8 cellular contexts compared by ENCODE assay signal in the genomic region with DNA sequence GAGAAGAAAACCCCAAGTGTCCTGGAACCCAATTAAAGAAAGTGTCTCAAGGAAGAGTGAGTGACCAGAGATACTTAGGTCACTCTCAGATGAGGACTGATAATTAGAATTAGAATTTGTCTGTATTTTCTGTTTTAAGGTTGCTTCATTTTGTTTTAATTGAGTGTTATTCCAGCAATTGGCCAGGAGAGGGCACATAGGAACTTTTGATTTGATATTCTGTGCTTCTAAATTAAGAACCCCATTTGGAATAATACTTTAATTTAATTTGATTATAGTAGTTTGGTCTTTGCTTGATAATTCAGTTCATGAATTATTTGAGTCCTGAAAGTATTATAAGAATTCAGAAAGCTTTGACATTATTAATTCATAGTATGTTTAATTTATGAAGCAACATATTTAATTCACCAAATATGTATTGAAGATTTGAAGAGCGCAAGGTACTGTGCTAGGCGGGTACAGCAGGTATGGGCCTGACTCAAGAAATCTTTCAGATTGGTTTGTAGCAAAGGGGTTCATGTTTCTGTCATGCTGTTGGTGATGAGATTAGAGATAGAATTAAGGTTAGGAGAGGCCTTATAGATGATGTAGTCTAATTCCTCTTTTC. TPM values are rescaled to one million over a fixed set of nuclear protein-coding genes. Genes with fewer than 3 reads are reported as not detected.
A peak's percentile ranks its signal among the peaks of the same experiment; 100 is the strongest.
DNase-seq lines count a peak whose midpoint lies in the region; ATAC-seq, FAIRE-seq and TF ChIP-seq lines count a peak whose summit lies in the region.
"Had no signal": no experiment of that assay in that cellular context is flagged by ENCODE, and none has a peak within 500 bp of the region (broad histone marks: within the 10 kb centered on the region; RNA-seq: fewer than 3 reads in every experiment).

No MANE protein-coding gene starts in this region.

- TF ChIP-seq POLR2A in NB4 (IDR thresholded peaks at IDR 0.05; ENCODE audit: extremely low read depth, insufficient read length) (no peak), lower leg skin (IDR thresholded peaks at IDR 0.05) (no peak)

- 91 to 96% methylated on average over 2 of the region's 2 CpGs for WGBS in lower leg skin, 2 donors

- TF ChIP-seq CTCF in NB4 (IDR thresholded peaks at IDR 0.05; ENCODE audit: low read depth, low read length): peak; percentile 37
- peak; percentile 50 for TF ChIP-seq CTCF in epithelial cell of esophagus (IDR thresholded peaks at IDR 0.05; ENCODE audit: insufficient read depth, low read depth, low read length, missing control alignments)
- peak in 1 of 3 donors; percentile 33 for TF ChIP-seq CTCF in lower leg skin (IDR thresholded peaks at IDR 0.05)

- FAIRE-seq in G401.6 (lab: Jason Lieb, UNC): peak; percentile 88

- H3K4me3 ChIP-seq in NB4 (ENCODE audit: low read depth, low read length) (no peak overlapping the region), epithelial cell of esophagus (ENCODE audit: low read length) (no peak overlapping the region), lower leg skin (ENCODE audit: low read depth, poor library complexity, severe bottlenecking) (no peak overlapping the region)

- no peak for ATAC-seq in HG03342 (IDR thresholded peaks at IDR 0.05; ENCODE audit: unreplicated experiment)

- intact Hi-C loops in lower leg skin (cut with DNase I; ENCODE audit: low total_unique reads): no loop called here

- DNase-seq in NB4 (ENCODE audit: low read depth) (peak; percentile 27), epithelial cell of esophagus (ENCODE audit: low read depth) (peak; percentile 37), retina (peak; percentile 21), NK-92 (lab: John Stamatoyannopoulos, UW; ENCODE audit: unreplicated experiment) (no peak), lower leg skin (ENCODE audit: low spot score in 2 of 2) (no peak)
- DNase-seq: naive B cell had no signal

RNA-seq across cellular contexts. Expression of a gene that starts 4.9 kb away (rescaled TPM):
- 10 to 100 TPM; 19.1 to 24.4 (median 22.2) TPM for total RNA-seq in lower leg skin

RNA-seq across cellular contexts. Expression of a gene that starts 7.8 kb away (rescaled TPM):
- 10 to 100 TPM; 16.7 to 20.5 (median 18.9) TPM for total RNA-seq in lower leg skin

Comparison
In these comparisons a context has a peak if more than half of its experiments do, and no peak if none do; other contexts are left out.
1. DNase-seq: peak in NB4 (single experiment), epithelial cell of esophagus (single experiment) and retina (single experiment); none in NK-92 (single experiment) and lower leg skin (0 of 2).